8 cellular contexts compared by ENCODE assay signal in genomic region chr11:11977206-11977938, GRCh38. TPM values are rescaled to one million over a fixed set of nuclear protein-coding genes. Genes with fewer than 3 reads are reported as not detected.
DNase-seq lines count a peak whose midpoint lies in the region; ATAC-seq and TF ChIP-seq lines count a peak whose summit lies in the region.

No MANE protein-coding gene starts in this region.

- no peaks in the 10 kb centered on the region for H3K9me3 Mint-ChIP-seq in chondrocyte (ENCODE audit: low read depth)
- H3K9me3 Mint-ChIP-seq in type B pancreatic cell = no peaks in the 10 kb centered on the region

- H3K27ac Mint-ChIP-seq in chondrocyte (ENCODE audit: unreplicated experiment) (peak overlapping the region; percentile 98), type B pancreatic cell (no peak overlapping the region)

- H3K27me3 Mint-ChIP-seq in chondrocyte (ENCODE audit: low read depth) (no peaks in the 10 kb centered on the region), type B pancreatic cell (no peaks in the 10 kb centered on the region)

- H3K4me3 Mint-ChIP-seq in chondrocyte (ENCODE audit: unreplicated experiment) (peak overlapping the region; percentile 40), type B pancreatic cell (no peak overlapping the region)

- H3K36me3 Mint-ChIP-seq in chondrocyte (ENCODE audit: low read depth) = peaks cover 8% of the 10 kb centered on the region
- peaks cover 6% of the 10 kb centered on the region for H3K36me3 Mint-ChIP-seq in type B pancreatic cell

- H3K4me1 Mint-ChIP-seq in chondrocyte (ENCODE audit: low read depth) (peaks cover 97% of the 10 kb centered on the region), type B pancreatic cell (ENCODE audit: unreplicated experiment) (peaks cover 25% of the 10 kb centered on the region)

- TF ChIP-seq CTCF in chondrocyte (IDR thresholded peaks at IDR 0.05) (no peak), type B pancreatic cell (conservative IDR thresholded peaks at IDR 0.05) (no peak)

- DNase-seq in LoVo (ENCODE audit: low spot score) = peak; percentile 66
- DNase-seq in chondrocyte (ENCODE audit: low spot score) = no peak
- DNase-seq in left lobe of liver (ENCODE audit: low spot score) = no peak
- peak; percentile 39 for DNase-seq in type B pancreatic cell (ENCODE audit: extremely low spot score, unreplicated experiment)
- DNase-seq in AML-193 (lab: John Stamatoyannopoulos, UW) = no peak
- DNase-seq in GDM1 (lab: John Stamatoyannopoulos, UW) = no peak
- DNase-seq in cerebellum (ENCODE audit: low spot score) = no peak
- DNase-seq in stimulated activated CD4-positive, alpha-beta T cell treated with anti-CD3 and anti-CD28 coated beads, Interleukin-2, amount 100 ng/mL, for 48 hours = no peak

- ATAC-seq in left lobe of liver = peak; percentile 2

RNA-seq across cellular contexts. Expression of gene DKK3, which starts 31.1 kb away (rescaled TPM):
- total RNA-seq in chondrocyte = 575 to 655 TPM (median 579 TPM) in 3 replicates
- total RNA-seq in left lobe of liver = 5.5 TPM
- total RNA-seq in type B pancreatic cell (ENCODE audit: low replicate concordance) = 9.9 and 36.3 TPM in 2 replicates
- total RNA-seq in cerebellum = 140 TPM

Comparison
In these comparisons a context has a peak if more than half of its experiments do, and no peak if none do; other contexts are left out.
1. DNase-seq: peak in LoVo (single experiment) and type B pancreatic cell (single experiment); none in chondrocyte (single experiment), left lobe of liver (single experiment), AML-193 (0 of 2), GDM1 (single experiment), cerebellum (single experiment) and stimulated activated CD4-positive, alpha-beta T cell treated with anti-CD3 and anti-CD28 coated beads, Interleukin-2, amount 100 ng/mL, for 48 hours (0 of 2).